8 cellular contexts compared by ENCODE assay signal in genomic region chr11:72821920-72822799, GRCh38. TPM values are rescaled to one million over a fixed set of nuclear protein-coding genes. Genes with fewer than 3 reads are reported as not detected.
DNase-seq lines count a peak whose midpoint lies in the region; ATAC-seq and TF ChIP-seq lines count a peak whose summit lies in the region.

No MANE protein-coding gene starts in this region.

- H3K9me3 ChIP-seq in RWPE2 (ENCODE audit: severe bottlenecking): no peaks in the 10 kb centered on the region
- H3K9me3 ChIP-seq in subcutaneous abdominal adipose tissue (ENCODE audit: control insufficient read depth in 5 of 5, low read length in 5 of 5): no peaks in the 10 kb centered on the region

- H3K27me3 ChIP-seq in RWPE2 (ENCODE audit: insufficient read depth, poor library complexity, severe bottlenecking) (no peaks in the 10 kb centered on the region), subcutaneous abdominal adipose tissue (ENCODE audit: control insufficient read depth in 5 of 5, insufficient read depth in 4 of 5, low read length in 5 of 5) (no peaks in the 10 kb centered on the region)

- TF ChIP-seq CTCF in GM10266 (IDR thresholded peaks at IDR 0.05; ENCODE audit: control insufficient read depth, insufficient read depth, low read depth, missing control alignments) (no peak), RWPE2 (IDR thresholded peaks at IDR 0.05; ENCODE audit: poor library complexity, severe bottlenecking) (peak; percentile 16)

- peaks cover 6 to 12% of the 10 kb centered on the region in 2 donors for H3K36me3 Mint-ChIP-seq in activated naive CD4-positive, alpha-beta T cell treated with anti-CD3 and anti-CD28 coated beads, Interleukin-2, amount 50 U/mL, for 72 hours

- ATAC-seq in HG03558 (IDR thresholded peaks at IDR 0.05; ENCODE audit: extremely low read depth, unreplicated experiment) (peak; percentile 43), RWPE2 (ENCODE audit: low read depth) (peak; percentile 87), GM21447 (IDR thresholded peaks at IDR 0.05; ENCODE audit: unreplicated experiment) (no peak)
- peak; percentile 85 to 91 for ATAC-seq in activated naive CD4-positive, alpha-beta T cell treated with anti-CD3 and anti-CD28 coated beads, Interleukin-2, amount 50 U/mL, for 72 hours

- H3K27ac ChIP-seq in RWPE2 (ENCODE audit: poor library complexity, severe bottlenecking) (no peak overlapping the region), subcutaneous abdominal adipose tissue (ENCODE audit: low read depth, low read length) (no peak overlapping the region)

- H3K9me3 Mint-ChIP-seq in activated naive CD4-positive, alpha-beta T cell treated with anti-CD3 and anti-CD28 coated beads, Interleukin-2, amount 50 U/mL, for 72 hours: no peaks in the 10 kb centered on the region

- H3K4me1 ChIP-seq in RWPE2 (ENCODE audit: insufficient read depth, poor library complexity, severe bottlenecking) (peaks cover 6% of the 10 kb centered on the region), subcutaneous abdominal adipose tissue (ENCODE audit: control insufficient read depth in 5 of 5, insufficient read depth in 5 of 5, low read length in 5 of 5) (peaks cover 0 to 18% (median 14%) of the 10 kb centered on the region in 5 donors)

- peaks cover 7% of the 10 kb centered on the region for H3K36me3 ChIP-seq in RWPE2 (ENCODE audit: low read depth)
- peaks cover 0 to 54% (median 11%) of the 10 kb centered on the region in 5 donors for H3K36me3 ChIP-seq in subcutaneous abdominal adipose tissue (ENCODE audit: control insufficient read depth in 5 of 5, insufficient read depth in 5 of 5, low read length in 5 of 5)

- peak; percentile 87 for DNase-seq in GM10266 (ENCODE audit: extremely low spot score)
- DNase-seq in RWPE2 (ENCODE audit: low spot score): no peak
- DNase-seq in activated naive CD4-positive, alpha-beta T cell treated with anti-CD3 and anti-CD28 coated beads, Interleukin-2, amount 50 U/mL, for 72 hours (ENCODE audit: low spot score in 2 of 2): peak; percentile 82 to 93
- peak; percentile 95 for DNase-seq in germinal center (ENCODE audit: low spot score)
- DNase-seq in nucleus accumbens (lab: John Stamatoyannopoulos, UW): peak in 55 of 56 donors; percentile 42 to 95 (median 86)

- H3K4me3 ChIP-seq in RWPE2 (ENCODE audit: severe bottlenecking) (peak overlapping the region; percentile 21), subcutaneous abdominal adipose tissue (ENCODE audit: low read depth in 1 of 5, low read length in 5 of 5) (peak overlapping the region in 4 of 5 donors; percentile 65 to 75 (median 70))

- H3K27ac Mint-ChIP-seq in activated naive CD4-positive, alpha-beta T cell treated with anti-CD3 and anti-CD28 coated beads, Interleukin-2, amount 50 U/mL, for 72 hours: peak overlapping the region; percentile 44 to 59

- peak overlapping the region in 3 of 5 donors; percentile 61 to 67 (median 66) for H3K9ac ChIP-seq in subcutaneous abdominal adipose tissue (ENCODE audit: low read length in 5 of 5)

RNA-seq across cellular contexts. Expression of gene ATG16L2, which starts 7.9 kb away (rescaled TPM):
- 100 to 1,000 TPM in 1 of 2 donors, 10 to 100 TPM in 1; 64.2 to 189 TPM for total RNA-seq in activated naive CD4-positive, alpha-beta T cell treated with anti-CD3 and anti-CD28 coated beads, Interleukin-2, amount 50 U/mL, for 72 hours

RNA-seq across cellular contexts. Expression of gene STARD10, which starts 28.3 kb away (rescaled TPM):
- total RNA-seq in activated naive CD4-positive, alpha-beta T cell treated with anti-CD3 and anti-CD28 coated beads, Interleukin-2, amount 50 U/mL, for 72 hours: 10 to 100 TPM in 1 of 2 donors, 1 to 10 TPM in 1; 8.0 to 11.9 TPM
